Comparison of ENCODE assay signal across 9 cellular contexts in genomic region chr19:17348700-17349099, GRCh38. TPM values are rescaled to one million over a fixed set of nuclear protein-coding genes. Genes with fewer than 3 reads are reported as not detected.
DNase-seq lines count a peak whose midpoint lies in the region; ATAC-seq and TF ChIP-seq lines count a peak whose summit lies in the region.
"Had no signal": no experiment of that assay in that cellular context is flagged by ENCODE, and none has a peak within 500 bp of the region (broad histone marks: within the 10 kb centered on the region; RNA-seq: fewer than 3 reads in every experiment).

No MANE protein-coding gene starts in this region.

- CTCF ChIA-PET in AG04449 (lab: Yijun Ruan, JAX) = interaction anchor here (0.7 to 14.8 kb wide), 4 partner anchors 39 to 507 kb away, joined by 3 to 208 read pairs (median 10); no protein-coding TSS in a partner anchor

- H3K4me3 Mint-ChIP-seq in progenitor cell of endocrine pancreas (ENCODE audit: low read depth) (no peak overlapping the region), immature natural killer cell (no peak overlapping the region)

- no peak for TF ChIP-seq CTCF in AG04449 (IDR thresholded peaks at IDR 0.05; ENCODE audit: insufficient read depth, low read length, missing control alignments)
- no peak for TF ChIP-seq CTCF in progenitor cell of endocrine pancreas (IDR thresholded peaks at IDR 0.05; ENCODE audit: unreplicated experiment)

- H3K9me3 Mint-ChIP-seq in progenitor cell of endocrine pancreas (ENCODE audit: low read depth) = no peaks in the 10 kb centered on the region
- no peaks in the 10 kb centered on the region for H3K9me3 Mint-ChIP-seq in immature natural killer cell

- H3K27ac Mint-ChIP-seq in progenitor cell of endocrine pancreas (no peak overlapping the region), immature natural killer cell (no peak overlapping the region)

- H3K4me1 Mint-ChIP-seq in progenitor cell of endocrine pancreas (ENCODE audit: low read depth) (no peaks in the 10 kb centered on the region), immature natural killer cell (peaks cover 4 to 7% of the 10 kb centered on the region in 2 donors)

- POLR2A ChIA-PET in AG04449 (lab: Yijun Ruan, JAX) = interaction anchor here (0.5 kb wide), 1 partner anchor 505 kb away, joined by 4 read pairs; no protein-coding TSS in a partner anchor

- no peak for ATAC-seq in GM18511 (IDR thresholded peaks at IDR 0.05; ENCODE audit: unreplicated experiment)

- DNase-seq in AG04449 (ENCODE audit: low read depth, low spot score) (no peak), LoVo (ENCODE audit: low spot score) (peak; percentile 4), dermis blood vessel endothelial cell (peak; percentile 92), medulla oblongata (ENCODE audit: extremely low spot score) (peak; percentile 25), progenitor cell of endocrine pancreas (ENCODE audit: low spot score, unreplicated experiment) (no peak), immature natural killer cell (no peak)
- DNase-seq in stimulated activated CD4-positive, alpha-beta T cell treated with anti-CD3 and anti-CD28 coated beads, Interleukin-4, amount 100 ng/mL, for 1 hour = no peak

- H3K27me3 Mint-ChIP-seq in progenitor cell of endocrine pancreas (peaks cover 28% of the 10 kb centered on the region), immature natural killer cell (ENCODE audit: low read depth in 3 of 3) (peaks cover 6 to 13% (median 10%) of the 10 kb centered on the region in 3 donors)

- peak overlapping the region; percentile 9; the same call in 1 of the 2 replicates for H3K4me3 ChIP-seq in AG04449 (ENCODE audit: low read depth, low read length)

- H3K36me3 Mint-ChIP-seq in progenitor cell of endocrine pancreas (ENCODE audit: insufficient read depth) (no peaks in the 10 kb centered on the region), immature natural killer cell (no peaks in the 10 kb centered on the region)

RNA-seq across cellular contexts. Expression of gene GTPBP3, which starts 11.3 kb away (rescaled TPM):
- total RNA-seq in dermis blood vessel endothelial cell (12.3 and 14.1 TPM in 2 replicates), progenitor cell of endocrine pancreas (44.5 and 46.9 TPM in 2 replicates)
- 1 to 10 TPM; 2.8 to 8.8 (median 3.1) TPM for polyA plus RNA-seq in immature natural killer cell

RNA-seq across cellular contexts. Expression of gene ANO8, which starts 14.0 kb away (rescaled TPM):
- total RNA-seq in dermis blood vessel endothelial cell = 5.0 and 6.8 TPM in 2 replicates
- total RNA-seq in progenitor cell of endocrine pancreas = 45.2 and 45.3 TPM in 2 replicates
- polyA plus RNA-seq in immature natural killer cell = under 1 TPM; 0.06 to 0.40 (median 0.12) TPM

RNA-seq across cellular contexts. Expression of gene PLVAP, which starts 28.4 kb away (rescaled TPM):
- 15.2 and 73.9 TPM in 2 replicates for total RNA-seq in dermis blood vessel endothelial cell
- total RNA-seq in progenitor cell of endocrine pancreas = 0.12 and 0.42 TPM in 2 replicates
- not detected for polyA plus RNA-seq in immature natural killer cell
- polyA plus RNA-seq: neural cell had no signal

RNA-seq across cellular contexts. Expression of gene DDA1, which starts 39.3 kb away (rescaled TPM):
- 20.9 and 39.3 TPM in 2 replicates for total RNA-seq in dermis blood vessel endothelial cell
- 38.6 and 41.4 TPM in 2 replicates for total RNA-seq in progenitor cell of endocrine pancreas
- polyA plus RNA-seq in immature natural killer cell = 10 to 100 TPM; 30.0 to 48.6 (median 40.6) TPM

RNA-seq across cellular contexts. Expression of gene MRPL34, which starts 43.0 kb away (rescaled TPM):
- total RNA-seq in dermis blood vessel endothelial cell = 40.1 and 52.4 TPM in 2 replicates
- 54.0 and 54.4 TPM in 2 replicates for total RNA-seq in progenitor cell of endocrine pancreas
- 100 to 1,000 TPM; 189 to 270 (median 197) TPM for polyA plus RNA-seq in immature natural killer cell

Comparison
In these comparisons a context has a peak if more than half of its experiments do, and no peak if none do; other contexts are left out.
1. DNase-seq: peak in LoVo (single experiment), dermis blood vessel endothelial cell (single experiment) and medulla oblongata (single experiment); none in AG04449 (single experiment), progenitor cell of endocrine pancreas (single experiment), stimulated activated CD4-positive, alpha-beta T cell treated with anti-CD3 and anti-CD28 coated beads, Interleukin-4, amount 100 ng/mL, for 1 hour (single experiment) and immature natural killer cell (0 of 3).
2. RNA of gene PLVAP, which starts 28.4 kb away (total RNA-seq): 15.2 to 73.9 TPM in dermis blood vessel endothelial cell; 0.12 to 0.42 TPM in progenitor cell of endocrine pancreas; every median in the first group is over 10 times any median in the second.